Comparison of ENCODE assay signal across 21 cellular contexts in genomic region chr2:112243233-112243632, GRCh38.
"Had no signal": no experiment of that assay in that cellular context is flagged by ENCODE, and none has a peak within 500 bp of the region (broad histone marks: within the 10 kb centered on the region; RNA-seq: fewer than 3 reads in every experiment).

No MANE protein-coding gene starts in this region.

- H3K27ac Mint-ChIP-seq: memory B cell, nephron had no signal

- H3K9me3 Mint-ChIP-seq: memory B cell had no signal

- DNase-seq: effector memory CD4-positive, alpha-beta T cell; esophagus squamous epithelium; foreskin fibroblast; glutamatergic neuron; kidney; left cardiac atrium; left ventricle myocardium inferior; lower lobe of right lung; midbrain; occipital lobe; pancreas; retina; stimulated activated CD4-positive, alpha-beta T cell treated with anti-CD3 and anti-CD28 coated beads, Interleukin-2, amount 100 ng/mL, for 48 hours; stimulated activated naive CD4-positive, alpha-beta T cell treated with Interleukin-2 at 50 U/mL for 16 hours; trophoblast cell had no signal

- H3K4me3 ChIP-seq: esophagus squamous epithelium, gastroesophageal sphincter, left ventricle myocardium inferior, lower lobe of right lung, pancreas, prostate gland, skin epidermis had no signal

- H3K4me1 Mint-ChIP-seq: nephron had no signal

- H3K27me3 ChIP-seq: esophagus squamous epithelium, gastroesophageal sphincter, pancreas had no signal

- H3K27ac ChIP-seq: esophagus squamous epithelium, gastroesophageal sphincter, left ventricle myocardium inferior, lower lobe of right lung, pancreas, prostate gland, skin epidermis had no signal

- H3K27me3 Mint-ChIP-seq: memory B cell had no signal

- ATAC-seq: gastroesophageal sphincter, left cardiac atrium, lower lobe of right lung, sciatic nerve had no signal

- H3K36me3 ChIP-seq: prostate gland had no signal

- H3K9me3 ChIP-seq: esophagus squamous epithelium, gastroesophageal sphincter, left ventricle myocardium inferior, lower lobe of right lung, pancreas, prostate gland had no signal

- H3K4me3 Mint-ChIP-seq: memory B cell, nephron had no signal

- H3K4me1 ChIP-seq: esophagus squamous epithelium, gastroesophageal sphincter, left ventricle myocardium inferior, lower lobe of right lung, prostate gland had no signal
